8 cellular contexts compared by ENCODE assay signal in the genomic region with DNA sequence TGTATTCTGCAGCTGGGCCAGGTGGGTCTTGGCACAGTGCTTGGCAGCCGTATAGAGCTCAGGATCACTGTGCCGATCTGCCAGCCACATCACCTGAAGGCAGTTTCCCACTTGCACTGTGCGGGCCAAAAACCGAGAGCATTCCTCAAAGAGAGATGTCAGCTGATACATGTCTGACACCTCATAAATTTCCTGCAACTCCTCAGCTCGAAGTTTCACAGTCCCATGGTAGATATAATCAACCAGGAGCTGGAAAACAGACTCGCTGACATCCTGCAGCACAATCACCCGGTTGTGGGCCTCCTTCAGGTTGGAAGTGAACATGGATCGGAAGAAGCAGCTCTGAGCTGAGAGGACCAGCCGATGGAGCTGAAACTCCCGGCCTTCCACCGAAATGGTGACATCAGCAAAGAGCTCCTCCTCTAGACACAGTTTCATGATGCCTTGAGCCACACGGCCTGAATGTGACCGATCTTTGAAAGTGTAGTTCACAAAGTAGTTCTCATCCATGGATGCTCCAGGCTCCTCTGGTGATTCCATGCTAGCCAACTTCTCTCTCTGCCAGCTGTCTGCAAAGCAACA. TPM values are rescaled to one million over a fixed set of nuclear protein-coding genes. Genes with fewer than 3 reads are reported as not detected.
DNase-seq lines count a peak whose midpoint lies in the region; ATAC-seq and TF ChIP-seq lines count a peak whose summit lies in the region.

No MANE protein-coding gene starts in this region.

- no peak overlapping the region for H3K23ac ChIP-seq in mesendoderm (ENCODE audit: low read length)

- H3K36me3 ChIP-seq in ACC112 (ENCODE audit: insufficient read depth, low read length) = peaks cover 17% of the 10 kb centered on the region; the same call in 1 of the 2 replicates
- peaks cover 11% of the 10 kb centered on the region for H3K36me3 ChIP-seq in mesendoderm (ENCODE audit: control insufficient read depth, insufficient read depth, low read length)

- H3K18ac ChIP-seq in mesendoderm (ENCODE audit: low read length) = no peak overlapping the region

- ATAC-seq in HG02571 (IDR thresholded peaks at IDR 0.05; ENCODE audit: unreplicated experiment) (no peak), GM18858 (IDR thresholded peaks at IDR 0.05; ENCODE audit: unreplicated experiment) (no peak)

- H2AK5ac ChIP-seq in mesendoderm (ENCODE audit: low read length) = no peak overlapping the region

- H2BK5ac ChIP-seq in mesendoderm (ENCODE audit: low read length) = no peak overlapping the region

- H4K8ac ChIP-seq in mesendoderm (ENCODE audit: low read depth, low read length) = no peak overlapping the region

- H3K4me3 ChIP-seq in ACC112 (ENCODE audit: low read depth, low read length) (peak overlapping the region; percentile 89), astrocyte of the cerebellum (ENCODE audit: low read depth, low read length) (peak overlapping the region; percentile 86), mesendoderm (ENCODE audit: low read length) (no peak overlapping the region)

- H3K56ac ChIP-seq in mesendoderm (ENCODE audit: low read length) = no peak overlapping the region

- H2BK120ac ChIP-seq in mesendoderm (ENCODE audit: low read depth, low read length) = no peak overlapping the region

- no CpG with 5 or more reads among the region's 13 CpGs for WGBS in mesendoderm (ENCODE audit: extremely low coverage, insufficient coverage, low lambda C conversion rate)

- peaks cover 18% of the 10 kb centered on the region for H3K36me3 Mint-ChIP-seq in HFFc6 (ENCODE audit: low read depth)

- in situ Hi-C loops in astrocyte of the cerebellum (cut with HindIII; ENCODE audit: low sequenced_read_pairs) = loop anchor here (5.0 kb wide), 1 partner anchor 35 kb away; no protein-coding TSS in a partner anchor
- in situ Hi-C loops in KBM-7 (cut with MboI; ENCODE audit: low pct_unique_long_range_greater_than_20kb, low sequenced_read_pairs) = no loop called here

- H3K4ac ChIP-seq in mesendoderm (ENCODE audit: low read depth, low read length) = no peak overlapping the region

- H3K79me2 ChIP-seq in ACC112 (ENCODE audit: control insufficient read depth, insufficient read depth, low read length, unreplicated experiment) = peaks cover 40% of the 10 kb centered on the region
- H3K79me2 ChIP-seq in mesendoderm (ENCODE audit: control insufficient read depth, insufficient read depth, low read length) = peaks cover 13% of the 10 kb centered on the region

- peak overlapping the region; percentile 37 for H3K9ac ChIP-seq in mesendoderm (ENCODE audit: low read length)

- no peak overlapping the region for H3K4me2 ChIP-seq in mesendoderm (ENCODE audit: low read length)

- DNase-seq in HFFc6 = peak; percentile 33
- no peak for DNase-seq in astrocyte of the cerebellum (ENCODE audit: low read depth)
- DNase-seq in mesendoderm = peak; percentile 30
- DNase-seq in KBM-7 = no peak
- no peak for DNase-seq in C1 segment of cervical spinal cord (lab: John Stamatoyannopoulos, UW)

- H3K79me1 ChIP-seq in mesendoderm (ENCODE audit: low read length) = peaks cover 24% of the 10 kb centered on the region

- H2AFZ ChIP-seq in ACC112 (ENCODE audit: low read length, unreplicated experiment) = no peak overlapping the region

- H3K4me3 Mint-ChIP-seq in HFFc6 = peak overlapping the region; percentile 99

- H3K4me1 ChIP-seq in ACC112 (ENCODE audit: control insufficient read depth, insufficient read depth, low read length, unreplicated experiment) = peaks cover 28% of the 10 kb centered on the region
- H3K4me1 ChIP-seq in mesendoderm (ENCODE audit: control insufficient read depth, low read depth, low read length) = peaks cover 2% of the 10 kb centered on the region

- H3K27me3 Mint-ChIP-seq in HFFc6 (ENCODE audit: insufficient read depth) = no peaks in the 10 kb centered on the region

- peaks cover 44% of the 10 kb centered on the region for H3K4me1 Mint-ChIP-seq in HFFc6 (ENCODE audit: low read depth)

- H3K27ac ChIP-seq in ACC112 (ENCODE audit: low read depth, low read length) (peak overlapping the region; percentile 73), mesendoderm (ENCODE audit: low read depth, low read length) (no peak overlapping the region)

- no peak overlapping the region for H2BK15ac ChIP-seq in mesendoderm (replicated peaks; ENCODE audit: low read depth)

- no peak overlapping the region for H4K5ac ChIP-seq in mesendoderm (ENCODE audit: low read length)

- peak overlapping the region; percentile 96 for H3K27ac Mint-ChIP-seq in HFFc6

- H3K9me3 Mint-ChIP-seq in HFFc6 = no peaks in the 10 kb centered on the region

- H3K27me3 ChIP-seq in ACC112 (ENCODE audit: insufficient read depth, low read length) (no peaks in the 10 kb centered on the region), mesendoderm (ENCODE audit: insufficient read depth, low read length, poor library complexity) (no peaks in the 10 kb centered on the region)

- no peak for TF ChIP-seq CTCF in HFFc6 (IDR thresholded peaks at IDR 0.05)
- no peak for TF ChIP-seq CTCF in astrocyte of the cerebellum (IDR thresholded peaks at IDR 0.05; ENCODE audit: low read depth, low read length, missing control alignments)

RNA-seq across cellular contexts. Expression of gene KBTBD4, which starts 1.2 kb away (rescaled TPM):
- 10 to 100 TPM; 15.9 to 19.4 (median 18.4) TPM for total RNA-seq in HFFc6 (2021; fragmentation: NEBNext Ultra II Directional; extraction: Animal tissue kit (Norgen Biotek cat#: 25700))
- polyA plus RNA-seq in mesendoderm (2013, experiment 1 of 2) = 8.1 TPM
- 8.4 TPM for polyA plus RNA-seq in mesendoderm (2013, experiment 2 of 2)

RNA-seq across cellular contexts. Expression of gene NDUFS3, which starts 1.3 kb away (rescaled TPM):
- total RNA-seq in HFFc6 (2021; fragmentation: NEBNext Ultra II Directional; extraction: Animal tissue kit (Norgen Biotek cat#: 25700)) = 100 to 1,000 TPM in 3 of 6 experiments, 10 to 100 TPM in 3; 97.0 to 105 (median 99.8) TPM
- 123 TPM for polyA plus RNA-seq in mesendoderm (2013, experiment 1 of 2)
- polyA plus RNA-seq in mesendoderm (2013, experiment 2 of 2) = 123 TPM

RNA-seq across cellular contexts. Expression of gene FAM180B, which starts 8.9 kb away (rescaled TPM):
- total RNA-seq in HFFc6 (2021; fragmentation: NEBNext Ultra II Directional; extraction: Animal tissue kit (Norgen Biotek cat#: 25700)) = not detected
- 0.07 TPM for polyA plus RNA-seq in mesendoderm (2013, experiment 1 of 2)
- 0.03 TPM for polyA plus RNA-seq in mesendoderm (2013, experiment 2 of 2)

RNA-seq across cellular contexts. Expression of gene PTPMT1, which starts 12.2 kb away (rescaled TPM):
- 10 to 100 TPM; 51.8 to 64.2 (median 54.5) TPM for total RNA-seq in HFFc6 (2021; fragmentation: NEBNext Ultra II Directional; extraction: Animal tissue kit (Norgen Biotek cat#: 25700))
- polyA plus RNA-seq in mesendoderm (2013, experiment 1 of 2) = 57.4 TPM
- 59.5 TPM for polyA plus RNA-seq in mesendoderm (2013, experiment 2 of 2)

RNA-seq across cellular contexts. Expression of gene C1QTNF4, which starts 16.7 kb away (rescaled TPM):
- not detected for total RNA-seq in HFFc6 (2021; fragmentation: NEBNext Ultra II Directional; extraction: Animal tissue kit (Norgen Biotek cat#: 25700))
- polyA plus RNA-seq in mesendoderm (2013, experiment 1 of 2) = 0.53 TPM
- polyA plus RNA-seq in mesendoderm (2013, experiment 2 of 2) = 0.52 TPM

Comparison
In these comparisons a context has a peak if more than half of its experiments do, and no peak if none do; other contexts are left out.
1. DNase-seq: peak in HFFc6 (single experiment) and mesendoderm (single experiment); none in astrocyte of the cerebellum (single experiment), KBM-7 (single experiment) and C1 segment of cervical spinal cord (0 of 14).